ENCODE assay signal across 1 cellular context in genomic region chr1:241837901-241838300, GRCh38.
TF ChIP-seq lines count a peak whose summit lies in the region.

No MANE protein-coding gene starts in this region.

TF ChIP-seq in IMR-90, 13 proteins besides CTCF, POLR2A, EP300 and RAD21:
- no peak for TF ChIP-seq MAZ (IDR thresholded peaks at IDR 0.05; ENCODE audit: borderline replicate concordance, low read depth, low read length)
- peak; percentile 76 for TF ChIP-seq RCOR1 (IDR thresholded peaks at IDR 0.05; ENCODE audit: insufficient replicate concordance, low read length)
- TF ChIP-seq, protein P1, sequence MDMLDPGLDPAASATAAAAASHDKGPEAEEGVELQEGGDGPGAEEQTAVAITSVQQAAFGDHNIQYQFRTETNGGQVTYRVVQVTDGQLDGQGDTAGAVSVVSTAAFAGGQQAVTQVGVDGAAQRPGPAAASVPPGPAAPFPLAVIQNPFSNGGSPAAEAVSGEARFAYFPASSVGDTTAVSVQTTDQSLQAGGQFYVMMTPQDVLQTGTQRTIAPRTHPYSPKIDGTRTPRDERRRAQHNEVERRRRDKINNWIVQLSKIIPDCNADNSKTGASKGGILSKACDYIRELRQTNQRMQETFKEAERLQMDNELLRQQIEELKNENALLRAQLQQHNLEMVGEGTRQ (IDR thresholded peaks at IDR 0.05; ENCODE audit: low read depth, low read length), result no peak
- peak; percentile 39 for TF ChIP-seq MAFK (IDR thresholded peaks at IDR 0.05; ENCODE audit: low read depth, low read length)
- peak; percentile 17; the same call in 1 of the 2 replicates for TF ChIP-seq BHLHE40 (IDR thresholded peaks at IDR 0.05; ENCODE audit: low read depth, low read length)
- peak; percentile 97 for TF ChIP-seq CEBPB (IDR thresholded peaks at IDR 0.05; ENCODE audit: low read depth, low read length)
- no peak for TF ChIP-seq MXI1 (IDR thresholded peaks at IDR 0.05; ENCODE audit: borderline replicate concordance, low read depth, low read length)
- no peak for TF ChIP-seq SMC3 (IDR thresholded peaks at IDR 0.05; ENCODE audit: low read depth, low read length)
- TF ChIP-seq, protein P2, sequence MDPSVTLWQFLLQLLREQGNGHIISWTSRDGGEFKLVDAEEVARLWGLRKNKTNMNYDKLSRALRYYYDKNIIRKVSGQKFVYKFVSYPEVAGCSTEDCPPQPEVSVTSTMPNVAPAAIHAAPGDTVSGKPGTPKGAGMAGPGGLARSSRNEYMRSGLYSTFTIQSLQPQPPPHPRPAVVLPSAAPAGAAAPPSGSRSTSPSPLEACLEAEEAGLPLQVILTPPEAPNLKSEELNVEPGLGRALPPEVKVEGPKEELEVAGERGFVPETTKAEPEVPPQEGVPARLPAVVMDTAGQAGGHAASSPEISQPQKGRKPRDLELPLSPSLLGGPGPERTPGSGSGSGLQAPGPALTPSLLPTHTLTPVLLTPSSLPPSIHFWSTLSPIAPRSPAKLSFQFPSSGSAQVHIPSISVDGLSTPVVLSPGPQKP (IDR thresholded peaks at IDR 0.05; ENCODE audit: borderline replicate concordance, low read depth, low read length), result no peak
- peak; percentile 93 for TF ChIP-seq NFE2L2 (IDR thresholded peaks at IDR 0.05; ENCODE audit: low read depth, low read length)
- TF ChIP-seq RFX5 (IDR thresholded peaks at IDR 0.05; ENCODE audit: low read depth, low read length), result no peak
- TF ChIP-seq CHD1 (IDR thresholded peaks at IDR 0.05; ENCODE audit: low read depth, low read length), result no peak
- peak; percentile 81 for TF ChIP-seq FOS (IDR thresholded peaks at IDR 0.05; ENCODE audit: low read depth, low read length)
